In genomic region chr6:155263373-155264063, GRCh38 we compare ENCODE assay signal across 18 cellular contexts. TPM values are rescaled to one million over a fixed set of nuclear protein-coding genes. Genes with fewer than 3 reads are reported as not detected.
DNase-seq lines count a peak whose midpoint lies in the region; ATAC-seq, FAIRE-seq and TF ChIP-seq lines count a peak whose summit lies in the region.
"Had no signal": no experiment of that assay in that cellular context is flagged by ENCODE, and none has a peak within 500 bp of the region (broad histone marks: within the 10 kb centered on the region; RNA-seq: fewer than 3 reads in every experiment).

A gene with protein sequence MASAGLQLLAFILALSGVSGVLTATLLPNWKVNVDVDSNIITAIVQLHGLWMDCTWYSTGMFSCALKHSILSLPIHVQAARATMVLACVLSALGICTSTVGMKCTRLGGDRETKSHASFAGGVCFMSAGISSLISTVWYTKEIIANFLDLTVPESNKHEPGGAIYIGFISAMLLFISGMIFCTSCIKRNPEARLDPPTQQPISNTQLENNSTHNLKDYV (plus strand): TSS chr6:155264013. CDS start chr6:155275720, 11,707 bp downstream.

- H3K9me2 ChIP-seq in GM23248 (ENCODE audit: insufficient read depth), result no peaks in the 10 kb centered on the region

- H2AFZ ChIP-seq in GM23248 (peak within 1 kb of the TSS; percentile 80), mesenchymal stem cell (ENCODE audit: low read depth, low read length) (no peak within 1 kb of the TSS)

- H3K4me1 ChIP-seq in GM23248 (ENCODE audit: insufficient read depth), result peaks cover 11% of the 10 kb centered on the region
- H3K4me1 ChIP-seq in mesenchymal stem cell (ENCODE audit: control insufficient read depth, insufficient read depth, low read depth, low read length), result no peaks in the 10 kb centered on the region
- H3K4me1 ChIP-seq in kidney (ENCODE audit: control insufficient read depth in 1 of 2, insufficient read depth in 1 of 2, low read depth in 1 of 2, low read length in 2 of 2), result no peaks in the 10 kb centered on the region

- ATAC-seq in GM19397 (IDR thresholded peaks at IDR 0.05; ENCODE audit: unreplicated experiment) (no peak), GM18909 (IDR thresholded peaks at IDR 0.05; ENCODE audit: poor library complexity, unreplicated experiment) (no peak)
- ATAC-seq: activated CD4-positive, CD25-positive, alpha-beta regulatory T cell treated with anti-CD3 and anti-CD28 coated beads, Interleukin-2, amount 50 U/mL, for 24 hours; effector memory CD8-positive, alpha-beta T cell; left colon had no signal

- no peaks in the 10 kb centered on the region for H4K20me1 ChIP-seq in GM23248 (ENCODE audit: insufficient read depth)

- peak within 1 kb of the TSS; percentile 56 for H3K9ac ChIP-seq in GM23248
- peak within 1 kb of the TSS; percentile 5 for H3K9ac ChIP-seq in mesenchymal stem cell (ENCODE audit: low read length)
- H3K9ac ChIP-seq in kidney (ENCODE audit: low read length in 2 of 2), result no peak within 1 kb of the TSS

- DNase-seq in GM23248 (no peak), SK-MEL-5 (ENCODE audit: low read depth, low spot score) (peak; percentile 49), endothelial cell (ENCODE audit: low spot score) (no peak), mesenchymal stem cell (no peak), kidney (no peak), NCI-H1105 (lab: John Stamatoyannopoulos, UW) (no peak)
- DNase-seq: amniotic stem cell; effector memory CD8-positive, alpha-beta T cell; H9; left colon; NCI-H1417 treated with DMSO at 0.1 percent for 48 hours; NCI-H748 treated with DMSO at 0.1 percent for 48 hours; OCI-M1; stimulated activated CD4-positive, alpha-beta T cell treated with anti-CD3 and anti-CD28 coated beads, Interleukin-1b, Interleukin-23, amount 100 ng/mL, for 48 hours had no signal

- H3K27ac Mint-ChIP-seq in endothelial cell (ENCODE audit: unreplicated experiment), result peak within 1 kb of the TSS; percentile 95

- H2BK120ac ChIP-seq in mesenchymal stem cell (ENCODE audit: low read depth, low read length), result no peak within 1 kb of the TSS

- no peak within 1 kb of the TSS for H3K4ac ChIP-seq in mesenchymal stem cell (ENCODE audit: low read depth in 1 of 2, low read length in 2 of 2)

- H3K4me2 ChIP-seq in GM23248 (ENCODE audit: unreplicated experiment) (peak within 1 kb of the TSS; percentile 59), mesenchymal stem cell (ENCODE audit: low read length, poor library complexity, severe bottlenecking) (no peak within 1 kb of the TSS)

- no peak within 1 kb of the TSS for H2BK5ac ChIP-seq in mesenchymal stem cell (ENCODE audit: low read depth, low read length, poor library complexity, severe bottlenecking)

- H2BK12ac ChIP-seq in mesenchymal stem cell (ENCODE audit: low read length in 2 of 2), result no peak within 1 kb of the TSS

- H3K27me3 ChIP-seq in GM23248 (replicated peaks; ENCODE audit: insufficient read depth) (no peaks in the 10 kb centered on the region), mesenchymal stem cell (ENCODE audit: control insufficient read depth in 1 of 2, insufficient read depth in 1 of 2, low read length in 2 of 2) (no peaks in the 10 kb centered on the region)

- H3K9me3 Mint-ChIP-seq in endothelial cell (ENCODE audit: unreplicated experiment), result no peaks in the 10 kb centered on the region
- H3K9me3 Mint-ChIP-seq: effector memory CD8-positive, alpha-beta T cell; T-helper 2 cell treated with Interferon-gamma antibody and Interleukin-4, amounts not matched to agents 5 μg/mL and 100 μg/mL, for 36 hours had no signal

- peaks cover 23% of the 10 kb centered on the region for H3K79me1 ChIP-seq in mesenchymal stem cell (replicated peaks; ENCODE audit: low read length, poor library complexity, severe bottlenecking)

- no peaks in the 10 kb centered on the region for H3K79me2 ChIP-seq in GM23248 (ENCODE audit: insufficient read depth)

- H3K27ac ChIP-seq in GM23248 (peak within 1 kb of the TSS; percentile 37), mesenchymal stem cell (ENCODE audit: low read length, poor library complexity, severe bottlenecking) (no peak within 1 kb of the TSS), kidney (ENCODE audit: low read depth in 2 of 2, low read length in 2 of 2) (no peak within 1 kb of the TSS)

- intact Hi-C loops in kidney (cut with DNase I), result no loop called here

- H2AK5ac ChIP-seq in mesenchymal stem cell (ENCODE audit: low read length, severe bottlenecking), result no peak within 1 kb of the TSS

- no peak within 1 kb of the TSS for H3K23ac ChIP-seq in mesenchymal stem cell (ENCODE audit: low read length in 2 of 2)

- H3K36me3 Mint-ChIP-seq in endothelial cell (ENCODE audit: low read depth, unreplicated experiment), result peaks cover 20% of the 10 kb centered on the region

- H4K91ac ChIP-seq in mesenchymal stem cell (ENCODE audit: low read length), result no peak within 1 kb of the TSS

- TF ChIP-seq CTCF in endothelial cell (IDR thresholded peaks at IDR 0.05; ENCODE audit: unreplicated experiment) (no peak), kidney (IDR thresholded peaks at IDR 0.05; ENCODE audit: borderline replicate concordance, extremely low read depth, insufficient read depth) (no peak)

- peak within 1 kb of the TSS; percentile 35 for H3K4me3 Mint-ChIP-seq in endothelial cell (ENCODE audit: unreplicated experiment)
- H3K4me3 Mint-ChIP-seq: effector memory CD8-positive, alpha-beta T cell; H9; T-helper 2 cell treated with Interferon-gamma antibody and Interleukin-4, amounts not matched to agents 5 μg/mL and 100 μg/mL, for 36 hours had no signal

- H3K36me3 ChIP-seq in GM23248 (ENCODE audit: low read depth) (0 out of 2 replicates have a peak, but pooled peaks cover 3% of the 10 kb centered on the region), mesenchymal stem cell (ENCODE audit: control insufficient read depth in 1 of 2, insufficient read depth in 2 of 2, low read depth in 1 of 2, low read length in 2 of 2) (peaks cover 14 to 24% of the 10 kb centered on the region in 2 experiments), kidney (ENCODE audit: control insufficient read depth in 1 of 2, insufficient read depth in 2 of 2, low read length in 2 of 2) (peaks cover 9 to 17% of the 10 kb centered on the region in 2 donors)

- peaks cover 40% of the 10 kb centered on the region for H3K4me1 Mint-ChIP-seq in endothelial cell (ENCODE audit: unreplicated experiment)

- no peak within 1 kb of the TSS for H3K4me3 ChIP-seq in GM23248
- H3K4me3 ChIP-seq in mesenchymal stem cell (ENCODE audit: insufficient read depth in 1 of 2, low read depth in 1 of 2, low read length in 2 of 2), result no peak within 1 kb of the TSS
- H3K4me3 ChIP-seq in kidney (ENCODE audit: low read length in 2 of 2), result no peak within 1 kb of the TSS

- H2BK15ac ChIP-seq in mesenchymal stem cell (ENCODE audit: low read depth, poor library complexity, severe bottlenecking), result no peak within 1 kb of the TSS

- FAIRE-seq in kidney (lab: Jason Lieb, UNC), result no peak

- no peak within 1 kb of the TSS for H3K18ac ChIP-seq in mesenchymal stem cell (ENCODE audit: low read depth in 1 of 2, low read length in 2 of 2)

- peaks cover 6% of the 10 kb centered on the region for H3K27me3 Mint-ChIP-seq in endothelial cell (ENCODE audit: unreplicated experiment)
- H3K27me3 Mint-ChIP-seq: effector memory CD8-positive, alpha-beta T cell had no signal

- in situ Hi-C loops in GM23248 (cut with MboI) (no loop called here), SK-MEL-5 (cut with HindIII; ENCODE audit: low pct_unique_long_range_greater_than_20kb, low sequenced_read_pairs) (no loop called here)

- H3K14ac ChIP-seq in mesenchymal stem cell (ENCODE audit: low read length in 2 of 2), result no peak within 1 kb of the TSS

- H3F3A ChIP-seq in GM23248 (ENCODE audit: insufficient read depth), result peaks cover 7% of the 10 kb centered on the region; the same call in 1 of the 2 replicates

- H3K9me3 ChIP-seq in GM23248 (ENCODE audit: low read depth) (no peaks in the 10 kb centered on the region), mesenchymal stem cell (ENCODE audit: control insufficient read depth, low read length) (no peaks in the 10 kb centered on the region), kidney (ENCODE audit: control insufficient read depth in 1 of 2, low read length in 2 of 2) (no peaks in the 10 kb centered on the region)

- WGBS in GM23248 (ENCODE audit: low coverage in 1 of 2, low lambda C conversion rate in 2 of 2, missing lambda C conversion rate in 2 of 2), 2 experiments, result 97% methylated on average over 10 of the region's 10 CpGs
- WGBS in mesenchymal stem cell, result 98% methylated on average over 7 of the region's 10 CpGs

- no peak within 1 kb of the TSS for H4K8ac ChIP-seq in mesenchymal stem cell (ENCODE audit: low read length)

RNA-seq across cellular contexts. Expression of the gene that starts here (rescaled TPM):
- total RNA-seq in GM23248 (2014; rRNA removed; shearing (Covaris generic)), result not detected in 2 replicates
- polyA plus RNA-seq in GM23248 (2016; fragmentation: Nextera tagmentation; extraction: Ambion mirVana) (not detected in 2 replicates), kidney (ENCODE audit: insufficient read depth, low read depth, low replicate concordance) (0.77 TPM)
- 0.32 TPM in 1 of 2 replicates, not detected in the other for total RNA-seq in SK-MEL-5 (2014; rRNA removed; shearing (Covaris generic))
- not detected in 2 replicates for polyA plus RNA-seq in SK-MEL-5 (2015; cell fraction: cytosol; rRNA removed)
- not detected in 2 replicates for polyA plus RNA-seq in SK-MEL-5 (2015; cell fraction: nucleus; rRNA removed)
- total RNA-seq in endothelial cell (ENCODE audit: unreplicated experiment) (0.23 TPM), kidney (not detected)
- 0.10 TPM for polyA plus RNA-seq in mesenchymal stem cell (2013, experiment 1 of 2)
- not detected for polyA plus RNA-seq in mesenchymal stem cell (2013, experiment 2 of 2)
- total RNA-seq: H9, left colon had no signal

Comparison
In these comparisons a context has a peak if more than half of its experiments do, and no peak if none do; other contexts are left out.
1. Peak in DNase-seq in SK-MEL-5; RNA of the gene not detected or under 1 TPM.
2. H3K9ac ChIP-seq: peak in GM23248 (single experiment) and mesenchymal stem cell (single experiment); none in kidney (0 of 2).